ENCODE assay signal across 1 cellular context in the genomic region with DNA sequence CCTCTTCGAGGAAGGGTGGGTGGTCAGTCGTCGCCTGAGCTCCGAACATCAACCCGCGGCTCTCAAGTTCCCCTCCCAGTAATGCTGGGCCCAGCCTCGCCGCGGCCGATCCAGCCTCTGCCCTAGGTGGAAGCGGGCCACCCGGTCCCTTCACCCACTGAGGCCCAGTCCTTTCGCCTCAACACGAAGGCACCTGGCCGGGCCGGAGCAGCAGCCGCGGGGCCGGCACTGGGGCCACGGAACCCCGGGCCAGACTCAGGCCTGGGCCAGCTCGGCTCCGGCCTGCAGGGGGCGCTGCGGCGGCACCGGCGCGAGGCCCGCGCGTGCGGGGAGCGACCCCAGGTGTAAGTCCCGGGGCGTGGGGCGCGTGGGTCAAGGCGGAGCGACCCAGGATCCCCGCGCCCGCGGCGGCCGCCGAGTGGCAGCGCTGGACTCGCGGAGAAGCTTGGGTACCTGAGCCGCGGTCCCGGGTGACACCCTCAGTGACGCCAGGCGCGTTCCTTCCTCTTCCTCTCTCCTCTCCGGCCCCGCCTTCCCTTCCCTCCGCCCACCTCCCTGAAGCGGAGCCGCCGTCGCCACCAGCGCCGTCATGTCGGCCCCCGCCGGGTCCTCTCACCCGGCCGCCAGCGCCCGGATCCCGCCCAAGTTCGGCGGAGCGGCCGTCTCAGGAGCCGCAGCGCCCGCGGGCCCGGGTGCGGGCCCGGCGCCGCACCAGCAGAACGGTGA.
TF ChIP-seq lines count a peak whose summit lies in the region.

Gene SEC24B (plus strand): TSS at position 535 of the 726 bp plus-strand sequence. CDS start 55 bp downstream, at position 590.

TF ChIP-seq in K562, 482 proteins besides CTCF, POLR2A, EP300 and RAD21 (continued from another document and continues in another):
- TF ChIP-seq, protein P1, sequence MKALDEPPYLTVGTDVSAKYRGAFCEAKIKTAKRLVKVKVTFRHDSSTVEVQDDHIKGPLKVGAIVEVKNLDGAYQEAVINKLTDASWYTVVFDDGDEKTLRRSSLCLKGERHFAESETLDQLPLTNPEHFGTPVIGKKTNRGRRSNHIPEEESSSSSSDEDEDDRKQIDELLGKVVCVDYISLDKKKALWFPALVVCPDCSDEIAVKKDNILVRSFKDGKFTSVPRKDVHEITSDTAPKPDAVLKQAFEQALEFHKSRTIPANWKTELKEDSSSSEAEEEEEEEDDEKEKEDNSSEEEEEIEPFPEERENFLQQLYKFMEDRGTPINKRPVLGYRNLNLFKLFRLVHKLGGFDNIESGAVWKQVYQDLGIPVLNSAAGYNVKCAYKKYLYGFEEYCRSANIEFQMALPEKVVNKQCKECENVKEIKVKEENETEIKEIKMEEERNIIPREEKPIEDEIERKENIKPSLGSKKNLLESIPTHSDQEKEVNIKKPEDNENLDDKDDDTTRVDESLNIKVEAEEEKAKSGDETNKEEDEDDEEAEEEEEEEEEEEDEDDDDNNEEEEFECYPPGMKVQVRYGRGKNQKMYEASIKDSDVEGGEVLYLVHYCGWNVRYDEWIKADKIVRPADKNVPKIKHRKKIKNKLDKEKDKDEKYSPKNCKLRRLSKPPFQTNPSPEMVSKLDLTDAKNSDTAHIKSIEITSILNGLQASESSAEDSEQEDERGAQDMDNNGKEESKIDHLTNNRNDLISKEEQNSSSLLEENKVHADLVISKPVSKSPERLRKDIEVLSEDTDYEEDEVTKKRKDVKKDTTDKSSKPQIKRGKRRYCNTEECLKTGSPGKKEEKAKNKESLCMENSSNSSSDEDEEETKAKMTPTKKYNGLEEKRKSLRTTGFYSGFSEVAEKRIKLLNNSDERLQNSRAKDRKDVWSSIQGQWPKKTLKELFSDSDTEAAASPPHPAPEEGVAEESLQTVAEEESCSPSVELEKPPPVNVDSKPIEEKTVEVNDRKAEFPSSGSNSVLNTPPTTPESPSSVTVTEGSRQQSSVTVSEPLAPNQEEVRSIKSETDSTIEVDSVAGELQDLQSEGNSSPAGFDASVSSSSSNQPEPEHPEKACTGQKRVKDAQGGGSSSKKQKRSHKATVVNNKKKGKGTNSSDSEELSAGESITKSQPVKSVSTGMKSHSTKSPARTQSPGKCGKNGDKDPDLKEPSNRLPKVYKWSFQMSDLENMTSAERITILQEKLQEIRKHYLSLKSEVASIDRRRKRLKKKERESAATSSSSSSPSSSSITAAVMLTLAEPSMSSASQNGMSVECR (CRISPR knock-in tag; IDR thresholded peaks at IDR 0.05): peak; percentile 81
- TF ChIP-seq CEBPB (tag; IDR thresholded peaks at IDR 0.05) (no peak), KDM5B (IDR thresholded peaks at IDR 0.05; ENCODE audit: insufficient replicate concordance, low read depth, low read length) (peak; percentile 73), RFX1 (IDR thresholded peaks at IDR 0.05) (no peak), RBFOX2 (IDR thresholded peaks at IDR 0.05; ENCODE audit: low read depth, low read length) (peak; percentile 85), RERE (CRISPR knock-in tag; IDR thresholded peaks at IDR 0.05; ENCODE audit: borderline replicate concordance) (no peak), CHD1 (IDR thresholded peaks at IDR 0.05; ENCODE audit: low read length) (no peak), MAFG (tag; conservative IDR thresholded peaks at IDR 0.05) (no peak), CBX1 (IDR thresholded peaks at IDR 0.05; ENCODE audit: low read depth) (peak; percentile 33; the same call in 1 of the 2 replicates), FOXA3 (CRISPR knock-in tag; conservative IDR thresholded peaks at IDR 0.05 in 1 of 2, IDR thresholded peaks at IDR 0.05 in 1 of 2) (no peak), NR3C1 (CRISPR knock-in tag; IDR thresholded peaks at IDR 0.05) (0 out of 2 replicates have a peak, but pooled peaks have one; percentile 48), TCF15 (CRISPR knock-in tag; IDR thresholded peaks at IDR 0.05) (no peak), ZNF354B (CRISPR knock-in tag; IDR thresholded peaks at IDR 0.05) (no peak), EP400 (IDR thresholded peaks at IDR 0.05) (peak; percentile 27; the same call in 1 of the 2 replicates), ZNF740 (CRISPR knock-in tag; IDR thresholded peaks at IDR 0.05) (no peak), ZNF740 (tag; IDR thresholded peaks at IDR 0.05) (no peak), SREBF1 (IDR thresholded peaks at IDR 0.05; ENCODE audit: borderline replicate concordance, low read depth, low read length) (no peak), MTA3 (IDR thresholded peaks at IDR 0.05; ENCODE audit: borderline replicate concordance) (peak; percentile 92), C11orf30 (IDR thresholded peaks at IDR 0.05; ENCODE audit: low read depth) (no peak), FIP1L1 (IDR thresholded peaks at IDR 0.05; ENCODE audit: low read depth, low read length, poor library complexity, severe bottlenecking) (no peak), ASH1L (IDR thresholded peaks at IDR 0.05; ENCODE audit: borderline replicate concordance, low read depth, partially characterized antibody) (no peak), ZNF766 (CRISPR knock-in tag; conservative IDR thresholded peaks at IDR 0.05) (peak; percentile 56; the same call in 1 of the 2 replicates), RBM39 (optimal IDR thresholded peaks at IDR 0.05; ENCODE audit: low read depth, low read length) (no peak), STAT5A (IDR thresholded peaks at IDR 0.05; ENCODE audit: borderline replicate concordance, low read length) (no peak), TAF1 (IDR thresholded peaks at IDR 0.05; ENCODE audit: control insufficient read depth, extremely low read depth, insufficient read depth, low read length, severe bottlenecking) (peak; percentile 55), ELF4 (CRISPR knock-in tag; IDR thresholded peaks at IDR 0.05) (no peak), CREBBP (IDR thresholded peaks at IDR 0.05; ENCODE audit: low read depth, low read length) (no peak), GATAD2B (IDR thresholded peaks at IDR 0.05; ENCODE audit: borderline replicate concordance) (peak; percentile 99), ATF1 (CRISPR knock-in tag; IDR thresholded peaks at IDR 0.05) (no peak), ATF1 (tag; IDR thresholded peaks at IDR 0.05) (peak; percentile 90), ZBTB17 (CRISPR knock-in tag; IDR thresholded peaks at IDR 0.05) (peak; percentile 54; the same call in 1 of the 2 replicates), HDGF (IDR thresholded peaks at IDR 0.05) (no peak), MYC (IDR thresholded peaks at IDR 0.05; ENCODE audit: low read depth, low read length) (peak; percentile 78), MYC (CRISPR knock-in tag; IDR thresholded peaks at IDR 0.05; ENCODE audit: borderline replicate concordance, low read depth) (no peak), ZNF77 (CRISPR knock-in tag; IDR thresholded peaks at IDR 0.05) (no peak), KLF16 (IDR thresholded peaks at IDR 0.05) (no peak), POLR2AphosphoS5 (IDR thresholded peaks at IDR 0.05; ENCODE audit: control insufficient read depth, insufficient read depth, low read depth, low read length) (no peak; the same call in 1 of the 2 replicates), DDX20 (tag; IDR thresholded peaks at IDR 0.05; ENCODE audit: low read depth) (no peak), ZNF707 (CRISPR knock-in tag; conservative IDR thresholded peaks at IDR 0.05) (no peak), TGIF2 (CRISPR knock-in tag; IDR thresholded peaks at IDR 0.05) (no peak), ZNF124 (CRISPR knock-in tag; IDR thresholded peaks at IDR 0.05) (no peak)
- TF ChIP-seq, protein P2, sequence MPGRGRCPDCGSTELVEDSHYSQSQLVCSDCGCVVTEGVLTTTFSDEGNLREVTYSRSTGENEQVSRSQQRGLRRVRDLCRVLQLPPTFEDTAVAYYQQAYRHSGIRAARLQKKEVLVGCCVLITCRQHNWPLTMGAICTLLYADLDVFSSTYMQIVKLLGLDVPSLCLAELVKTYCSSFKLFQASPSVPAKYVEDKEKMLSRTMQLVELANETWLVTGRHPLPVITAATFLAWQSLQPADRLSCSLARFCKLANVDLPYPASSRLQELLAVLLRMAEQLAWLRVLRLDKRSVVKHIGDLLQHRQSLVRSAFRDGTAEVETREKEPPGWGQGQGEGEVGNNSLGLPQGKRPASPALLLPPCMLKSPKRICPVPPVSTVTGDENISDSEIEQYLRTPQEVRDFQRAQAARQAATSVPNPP (IDR thresholded peaks at IDR 0.05; ENCODE audit: borderline replicate concordance, insufficient read depth, insufficient read length): no peak
- TF ChIP-seq, protein P3, sequence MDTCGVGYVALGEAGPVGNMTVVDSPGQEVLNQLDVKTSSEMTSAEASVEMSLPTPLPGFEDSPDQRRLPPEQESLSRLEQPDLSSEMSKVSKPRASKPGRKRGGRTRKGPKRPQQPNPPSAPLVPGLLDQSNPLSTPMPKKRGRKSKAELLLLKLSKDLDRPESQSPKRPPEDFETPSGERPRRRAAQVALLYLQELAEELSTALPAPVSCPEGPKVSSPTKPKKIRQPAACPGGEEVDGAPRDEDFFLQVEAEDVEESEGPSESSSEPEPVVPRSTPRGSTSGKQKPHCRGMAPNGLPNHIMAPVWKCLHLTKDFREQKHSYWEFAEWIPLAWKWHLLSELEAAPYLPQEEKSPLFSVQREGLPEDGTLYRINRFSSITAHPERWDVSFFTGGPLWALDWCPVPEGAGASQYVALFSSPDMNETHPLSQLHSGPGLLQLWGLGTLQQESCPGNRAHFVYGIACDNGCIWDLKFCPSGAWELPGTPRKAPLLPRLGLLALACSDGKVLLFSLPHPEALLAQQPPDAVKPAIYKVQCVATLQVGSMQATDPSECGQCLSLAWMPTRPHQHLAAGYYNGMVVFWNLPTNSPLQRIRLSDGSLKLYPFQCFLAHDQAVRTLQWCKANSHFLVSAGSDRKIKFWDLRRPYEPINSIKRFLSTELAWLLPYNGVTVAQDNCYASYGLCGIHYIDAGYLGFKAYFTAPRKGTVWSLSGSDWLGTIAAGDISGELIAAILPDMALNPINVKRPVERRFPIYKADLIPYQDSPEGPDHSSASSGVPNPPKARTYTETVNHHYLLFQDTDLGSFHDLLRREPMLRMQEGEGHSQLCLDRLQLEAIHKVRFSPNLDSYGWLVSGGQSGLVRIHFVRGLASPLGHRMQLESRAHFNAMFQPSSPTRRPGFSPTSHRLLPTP (IDR thresholded peaks at IDR 0.05; ENCODE audit: borderline replicate concordance, extremely low read depth, insufficient read length): no peak
- TF ChIP-seq, protein P4, sequence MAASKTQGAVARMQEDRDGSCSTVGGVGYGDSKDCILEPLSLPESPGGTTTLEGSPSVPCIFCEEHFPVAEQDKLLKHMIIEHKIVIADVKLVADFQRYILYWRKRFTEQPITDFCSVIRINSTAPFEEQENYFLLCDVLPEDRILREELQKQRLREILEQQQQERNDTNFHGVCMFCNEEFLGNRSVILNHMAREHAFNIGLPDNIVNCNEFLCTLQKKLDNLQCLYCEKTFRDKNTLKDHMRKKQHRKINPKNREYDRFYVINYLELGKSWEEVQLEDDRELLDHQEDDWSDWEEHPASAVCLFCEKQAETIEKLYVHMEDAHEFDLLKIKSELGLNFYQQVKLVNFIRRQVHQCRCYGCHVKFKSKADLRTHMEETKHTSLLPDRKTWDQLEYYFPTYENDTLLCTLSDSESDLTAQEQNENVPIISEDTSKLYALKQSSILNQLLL (CRISPR knock-in tag; IDR thresholded peaks at IDR 0.05; ENCODE audit: borderline replicate concordance): no peak
- TF ChIP-seq, protein P5, sequence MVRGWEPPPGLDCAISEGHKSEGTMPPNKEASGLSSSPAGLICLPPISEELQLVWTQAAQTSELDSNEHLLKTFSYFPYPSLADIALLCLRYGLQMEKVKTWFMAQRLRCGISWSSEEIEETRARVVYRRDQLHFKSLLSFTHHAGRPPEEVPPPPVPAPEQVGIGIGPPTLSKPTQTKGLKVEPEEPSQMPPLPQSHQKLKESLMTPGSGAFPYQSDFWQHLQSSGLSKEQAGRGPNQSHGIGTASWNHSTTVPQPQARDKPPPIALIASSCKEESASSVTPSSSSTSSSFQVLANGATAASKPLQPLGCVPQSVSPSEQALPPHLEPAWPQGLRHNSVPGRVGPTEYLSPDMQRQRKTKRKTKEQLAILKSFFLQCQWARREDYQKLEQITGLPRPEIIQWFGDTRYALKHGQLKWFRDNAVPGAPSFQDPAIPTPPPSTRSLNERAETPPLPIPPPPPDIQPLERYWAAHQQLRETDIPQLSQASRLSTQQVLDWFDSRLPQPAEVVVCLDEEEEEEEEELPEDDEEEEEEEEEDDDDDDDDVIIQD (CRISPR knock-in tag; IDR thresholded peaks at IDR 0.05): no peak
